Comparison of ENCODE assay signal across 1 cellular context in the genomic region with DNA sequence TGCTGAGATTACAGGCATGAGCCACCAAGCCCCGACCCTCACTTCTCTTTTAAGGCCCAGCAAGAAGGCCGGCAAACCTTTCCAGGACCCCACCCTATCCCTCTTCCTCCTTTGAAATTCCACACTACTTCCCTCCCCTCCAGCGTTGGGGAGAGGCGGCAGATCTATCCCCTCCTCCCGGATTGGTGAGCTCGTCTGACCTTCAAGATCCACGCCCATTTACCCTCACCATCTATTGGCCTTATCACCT.
TF ChIP-seq lines count a peak whose summit lies in the region.

No MANE protein-coding gene starts in this region.

TF ChIP-seq in HCT116, 20 proteins besides CTCF, POLR2A, EP300 and RAD21 (continued from another document):
- TF ChIP-seq JUND (IDR thresholded peaks at IDR 0.05) = no peak
